9 cellular contexts compared by ENCODE assay signal in the genomic region with DNA sequence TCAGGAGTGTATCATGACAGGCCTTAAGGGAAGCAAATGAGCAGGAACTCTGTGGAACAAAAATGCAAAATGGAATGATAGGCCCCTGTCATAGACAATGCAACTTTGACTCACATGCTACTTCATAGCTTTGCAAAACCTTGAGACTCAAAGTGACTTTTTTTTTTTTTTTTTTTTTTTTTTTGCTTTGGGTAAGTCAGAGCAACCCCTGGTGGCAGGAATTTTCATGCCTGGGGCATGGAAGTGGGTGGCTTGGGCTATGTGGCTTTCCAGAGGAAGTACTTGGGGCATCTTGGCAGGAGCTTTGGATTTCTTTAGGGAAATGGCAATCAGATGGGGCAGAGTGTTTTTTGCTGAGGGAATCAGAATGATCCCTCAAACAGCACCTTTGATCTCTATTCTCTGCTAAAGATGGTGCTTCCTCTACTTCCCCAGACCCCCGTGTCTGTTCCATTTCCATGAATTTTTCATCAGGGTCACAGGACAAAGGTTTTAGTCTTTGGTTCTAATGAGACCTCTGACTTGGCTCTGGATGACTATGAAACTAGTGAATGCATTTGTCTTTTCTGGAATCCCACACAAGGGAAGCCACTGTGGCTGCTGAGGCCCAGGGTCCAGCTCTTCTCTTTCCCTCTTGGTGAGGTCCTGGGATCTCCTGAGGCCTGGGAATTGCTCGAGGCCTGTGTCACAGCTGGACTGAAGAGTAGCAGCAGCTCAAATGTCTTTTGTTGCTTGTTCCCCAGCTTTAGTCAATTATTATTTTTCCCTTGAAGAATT.
DNase-seq lines count a peak whose midpoint lies in the region; ATAC-seq and TF ChIP-seq lines count a peak whose summit lies in the region.
"Had no signal": no experiment of that assay in that cellular context is flagged by ENCODE, and none has a peak within 500 bp of the region (broad histone marks: within the 10 kb centered on the region; RNA-seq: fewer than 3 reads in every experiment).

No MANE protein-coding gene starts in this region.

- no peaks in the 10 kb centered on the region for H3K27me3 ChIP-seq in trophoblast cell (ENCODE audit: insufficient read depth, low read length)

- H4K12ac ChIP-seq in trophoblast cell (ENCODE audit: low read depth, low read length), result no peak overlapping the region

- H3K23ac ChIP-seq in trophoblast cell (ENCODE audit: low read length), result no peak overlapping the region

- H2AK5ac ChIP-seq in trophoblast cell (ENCODE audit: low read length), result no peak overlapping the region

- H3K4ac ChIP-seq in trophoblast cell (ENCODE audit: low read depth, low read length), result no peak overlapping the region

- no peak overlapping the region for H3K14ac ChIP-seq in trophoblast cell (ENCODE audit: low read length)

- no peaks in the 10 kb centered on the region for H3K79me2 ChIP-seq in trophoblast cell (ENCODE audit: control insufficient read depth, insufficient read depth, low read length, poor library complexity)

- ATAC-seq in HG02938 (IDR thresholded peaks at IDR 0.05; ENCODE audit: unreplicated experiment), result no peak
- ATAC-seq in HG02642 (IDR thresholded peaks at IDR 0.05; ENCODE audit: poor library complexity, unreplicated experiment), result no peak
- no peak for ATAC-seq in HG03175 (IDR thresholded peaks at IDR 0.05; ENCODE audit: unreplicated experiment)

- DNase-seq in GM12864 (ENCODE audit: low read depth) (no peak), RPMI7951 (ENCODE audit: low read depth) (peak; percentile 92), fibroblast of mammary gland (ENCODE audit: low read depth) (peak; percentile 68), trophoblast cell (peak; percentile 60 to 92), NK-92 (lab: John Stamatoyannopoulos, UW; ENCODE audit: unreplicated experiment) (no peak)
- DNase-seq: naive B cell had no signal

- no peak overlapping the region for H3K4me3 ChIP-seq in GM12864 (ENCODE audit: low read depth, low read length)
- H3K4me3 ChIP-seq in fibroblast of mammary gland (ENCODE audit: control insufficient read depth, low read depth, low read length), result no peak overlapping the region
- no peak overlapping the region for H3K4me3 ChIP-seq in trophoblast cell (ENCODE audit: low read depth, low read length)

- no peak overlapping the region for H3K27ac ChIP-seq in trophoblast cell (ENCODE audit: low read depth, low read length)

- no peak overlapping the region for H2BK12ac ChIP-seq in trophoblast cell (ENCODE audit: low read length)

- H3K79me1 ChIP-seq in trophoblast cell (ENCODE audit: low read length), result no peaks in the 10 kb centered on the region

- no peak overlapping the region for H2AFZ ChIP-seq in trophoblast cell (ENCODE audit: insufficient read depth, low read length, poor library complexity)

- no peak overlapping the region for H2BK5ac ChIP-seq in trophoblast cell (ENCODE audit: low read depth, low read length, poor library complexity)

- no CpG with 5 or more reads among the region's 2 CpGs for WGBS in trophoblast cell (ENCODE audit: extremely low coverage, insufficient coverage, insufficient read length)

- peaks cover 0 to 5% of the 10 kb centered on the region in 2 experiments for H3K4me1 ChIP-seq in trophoblast cell (ENCODE audit: control insufficient read depth in 1 of 2, insufficient read depth in 2 of 2, low read length in 2 of 2)

- H4K8ac ChIP-seq in trophoblast cell (ENCODE audit: low read depth, low read length), result no peak overlapping the region

- TF ChIP-seq CTCF in GM12864 (IDR thresholded peaks at IDR 0.05; ENCODE audit: low read depth, low read length, missing control alignments) (peak; percentile 26), fibroblast of mammary gland (conservative IDR thresholded peaks at IDR 0.05; ENCODE audit: control insufficient read depth, insufficient read depth, low read depth, low read length) (peak; percentile 82)

- H3K9ac ChIP-seq in trophoblast cell (ENCODE audit: low read length), result no peak overlapping the region

- no peaks in the 10 kb centered on the region for H3K36me3 ChIP-seq in trophoblast cell (ENCODE audit: control insufficient read depth in 1 of 2, insufficient read depth in 2 of 2, low read length in 2 of 2)

- no peaks in the 10 kb centered on the region for H3K9me3 ChIP-seq in trophoblast cell (ENCODE audit: insufficient read depth, low read depth, low read length)

- H2BK120ac ChIP-seq in trophoblast cell (ENCODE audit: insufficient read depth, low read length, poor library complexity), result no peak overlapping the region

- H3K4me2 ChIP-seq in trophoblast cell (ENCODE audit: low read length), result no peak overlapping the region

- no peak overlapping the region for H3K18ac ChIP-seq in trophoblast cell (ENCODE audit: low read length)

- H4K91ac ChIP-seq in trophoblast cell (ENCODE audit: low read depth, low read length), result no peak overlapping the region

Comparison
In these comparisons a context has a peak if more than half of its experiments do, and no peak if none do; other contexts are left out.
1. DNase-seq: peak in RPMI7951 (single experiment), fibroblast of mammary gland (single experiment) and trophoblast cell (2 of 2); none in GM12864 (single experiment) and NK-92 (single experiment).